ENCODE assay signal across 22 cellular contexts in genomic region chr1:24257373-24257772, GRCh38.
"Had no signal": no experiment of that assay in that cellular context is flagged by ENCODE, and none has a peak within 500 bp of the region (broad histone marks: within the 10 kb centered on the region; RNA-seq: fewer than 3 reads in every experiment).

No MANE protein-coding gene starts in this region.

- ATAC-seq: activated CD8-positive, alpha-beta T cell treated with anti-CD3 and anti-CD28 coated beads, Interleukin-2, amount 10 ng/mL, durations not matched to agents 7 days and 5 days; activated T-cell treated with anti-CD3 and anti-CD28 coated beads, Interleukin-2, amount 50 U/mL, for 4 hours; PC-3; WTC11 had no signal

- DNase-seq: activated CD4-positive, alpha-beta T cell treated with anti-CD3 and anti-CD28 coated beads for 48 hours; activated CD4-positive, alpha-beta T cell treated with anti-CD3 and anti-CD28 coated beads, Interleukin-2, amount 50 U/mL, for 4 hours; activated CD4-positive, CD25-positive, alpha-beta regulatory T cell treated with anti-CD3 and anti-CD28 coated beads, Interleukin-2, amount 50 U/mL, for 72 hours; activated CD8-positive, alpha-beta T cell treated with anti-CD3 and anti-CD28 coated beads, Interleukin-2, amount 10 ng/mL, durations not matched to agents 7 days and 5 days; activated effector memory CD4-positive, alpha-beta T cell treated with anti-CD3 and anti-CD28 coated beads, Interleukin-2, amount 50 U/mL, for 16 hours; activated naive CD4-positive, alpha-beta T cell treated with Interleukin-2 at 50 U/mL for 16 hours; activated T-cell treated with anti-CD3 and anti-CD28 coated beads, Interleukin-2, amount 50 U/mL, for 4 hours; amygdala; brain microvascular endothelial cell; cerebellar nuclear complex; Kasumi-1; KBM-7; NCI-H1694; NCI-H2029; NCI-H2107; NCI-H345; NCI-H510A; NCI-H69; NK-92 treated with Interleukin-12 subunit alpha and Interleukin-12 subunit beta, amount 100 ng/mL, for 24 hours; PC-3; SHP77 treated with DMSO at 0.1 percent for 48 hours had no signal

- H3K36me3 ChIP-seq: brain microvascular endothelial cell had no signal

- H3K27ac ChIP-seq: brain microvascular endothelial cell had no signal
